In genomic region chr3:13019243-13019701, GRCh38 we compare ENCODE assay signal across 9 cellular contexts. TPM values are rescaled to one million over a fixed set of nuclear protein-coding genes. Genes with fewer than 3 reads are reported as not detected.
A peak's percentile ranks its signal among the peaks of the same experiment; 100 is the strongest.
DNase-seq lines count a peak whose midpoint lies in the region; ATAC-seq, FAIRE-seq and TF ChIP-seq lines count a peak whose summit lies in the region.
"Had no signal": no experiment of that assay in that cellular context is flagged by ENCODE, and none has a peak within 500 bp of the region (broad histone marks: within the 10 kb centered on the region; RNA-seq: fewer than 3 reads in every experiment).

No MANE protein-coding gene starts in this region.

- H3K9ac ChIP-seq in IMR-90 (ENCODE audit: low read depth, low read length): no peak overlapping the region

- no peaks in the 10 kb centered on the region for H3K79me1 ChIP-seq in IMR-90 (ENCODE audit: low read depth in 1 of 2, low read length in 2 of 2)

- 0 out of 2 replicates have a peak overlapping the region, but pooled peaks have one; percentile 13 for H2BK20ac ChIP-seq in IMR-90 (ENCODE audit: low read depth, low read length)

- no peak overlapping the region for H3K14ac ChIP-seq in IMR-90 (replicated peaks; ENCODE audit: low read depth, low read length)

- H2AFZ ChIP-seq in IMR-90 (replicated peaks; ENCODE audit: low read length, poor library complexity): peak overlapping the region; percentile 77

- no peaks in the 10 kb centered on the region for H4K20me1 ChIP-seq in IMR-90 (ENCODE audit: insufficient read depth, low read length)

- no peak overlapping the region; the same call in 1 of the 2 replicates for H3K4ac ChIP-seq in IMR-90 (ENCODE audit: low read depth, low read length)

- H3K4me2 ChIP-seq in A549: no peak overlapping the region
- H3K4me2 ChIP-seq in IMR-90 (ENCODE audit: low read depth, low read length): peak overlapping the region; percentile 6

- H3K4me1 ChIP-seq in A549 (peaks cover 25% of the 10 kb centered on the region), IMR-90 (ENCODE audit: control insufficient read depth, insufficient read depth, low read length) (peaks cover 32% of the 10 kb centered on the region)
- H3K4me1 ChIP-seq in effector memory CD4-positive, alpha-beta T cell (ENCODE audit: control insufficient read depth, insufficient read depth, low read length, poor library complexity, severe bottlenecking): peaks cover 23% of the 10 kb centered on the region

- DNase-seq in A549 (ENCODE audit: low read depth in 1 of 2, low spot score in 1 of 2) (no peak), IMR-90 (peak; percentile 76), ecto neural progenitor cell (ENCODE audit: low spot score) (peak; percentile 87), medulla oblongata (ENCODE audit: extremely low spot score) (peak; percentile 45), endothelial cell (ENCODE audit: low spot score) (no peak)
- DNase-seq in effector memory CD4-positive, alpha-beta T cell: no peak
- DNase-seq in activated CD4-positive, alpha-beta T cell treated with anti-CD3 and anti-CD28 coated beads, Interleukin-2, amount 50 U/mL, for 1 hour: no peak

- no peak overlapping the region for H2AK5ac ChIP-seq in IMR-90 (ENCODE audit: low read depth, low read length)

- TF ChIP-seq POLR2A in A549 (IDR thresholded peaks at IDR 0.05; ENCODE audit: low read length) (no peak), IMR-90 (IDR thresholded peaks at IDR 0.05; ENCODE audit: low read depth, low read length) (no peak)

- peak overlapping the region; percentile 45; the same call in 1 of the 2 replicates for H3K18ac ChIP-seq in IMR-90 (ENCODE audit: low read depth, low read length)

- peaks cover 22% of the 10 kb centered on the region for H3K27me3 Mint-ChIP-seq in endothelial cell (ENCODE audit: unreplicated experiment)

- H3K4me3 ChIP-seq in A549: no peak overlapping the region
- no peak overlapping the region for H3K4me3 ChIP-seq in IMR-90 (ENCODE audit: insufficient read depth, low read depth, low read length)
- no peak overlapping the region for H3K4me3 ChIP-seq in effector memory CD4-positive, alpha-beta T cell (ENCODE audit: insufficient read depth, low read depth, low read length, poor library complexity, severe bottlenecking)

- ATAC-seq in A549: no peak
- peak; percentile 69 for ATAC-seq in IMR-90 (ENCODE audit: low read depth)
- ATAC-seq in GM19324 (IDR thresholded peaks at IDR 0.05; ENCODE audit: low FRiP score, unreplicated experiment): no peak

- no peak overlapping the region for H3K27ac Mint-ChIP-seq in endothelial cell (ENCODE audit: unreplicated experiment)

- no peak for TF ChIP-seq RAD21 in A549 (conservative IDR thresholded peaks at IDR 0.05 in 1 of 2, IDR thresholded peaks at IDR 0.05 in 1 of 2)
- TF ChIP-seq RAD21 in IMR-90 (IDR thresholded peaks at IDR 0.05; ENCODE audit: low read length): no peak

- CTCF ChIA-PET in A549 (lab: Yijun Ruan, JAX): interaction anchor here (1.2 to 1.4 kb wide), 3 partner anchors 12 to 24 kb away, joined by 5 read pairs; no protein-coding TSS in a partner anchor
- CTCF ChIA-PET in IMR-90 (lab: Yijun Ruan, JAX): no interaction called here

- H3K4me3 Mint-ChIP-seq in endothelial cell (ENCODE audit: unreplicated experiment): no peak overlapping the region

- TF ChIP-seq CTCF in A549 (IDR thresholded peaks at IDR 0.05) (no peak), IMR-90 (conservative IDR thresholded peaks at IDR 0.05; ENCODE audit: low read depth, low read length) (no peak), endothelial cell (IDR thresholded peaks at IDR 0.05; ENCODE audit: unreplicated experiment) (no peak)

- H2AK9ac ChIP-seq in IMR-90 (replicated peaks; ENCODE audit: low read depth, low read length, poor library complexity): peak overlapping the region; percentile 4

- POLR2A ChIA-PET in A549 (lab: Yijun Ruan, JAX) (no interaction called here), IMR-90 (lab: Charles Lee; ENCODE audit: unreplicated experiment) (no interaction called here)

- no TSS peak for BruUV-seq in IMR-90 (replicated peaks; lab: Mats Ljungman, UMichigan)

- H4K91ac ChIP-seq in IMR-90 (ENCODE audit: insufficient read depth, low read depth, low read length): no peak overlapping the region

- no peaks in the 10 kb centered on the region for H3K27me3 ChIP-seq in IMR-90 (ENCODE audit: control insufficient read depth, insufficient read depth, low read length)
- no peaks in the 10 kb centered on the region for H3K27me3 ChIP-seq in effector memory CD4-positive, alpha-beta T cell (replicated peaks; ENCODE audit: control insufficient read depth, insufficient read depth, low read length, poor library complexity, severe bottlenecking)

- in situ Hi-C loops in IMR-90 (cut with MboI; ENCODE audit: low sequenced_read_pairs): no loop called here

- H3K4me1 Mint-ChIP-seq in endothelial cell (ENCODE audit: unreplicated experiment): peaks cover 17% of the 10 kb centered on the region

- no peak for FAIRE-seq in A549 (lab: Jason Lieb, UNC)
- FAIRE-seq: TTC549 had no signal

- no peak overlapping the region for H3K56ac ChIP-seq in IMR-90 (ENCODE audit: extremely low read depth, insufficient read depth, low read length)

- H3K27ac ChIP-seq in A549 (no peak overlapping the region), IMR-90 (ENCODE audit: insufficient read depth, low read length) (no peak overlapping the region)
- H3K27ac ChIP-seq in effector memory CD4-positive, alpha-beta T cell (ENCODE audit: insufficient read depth, low read length, poor library complexity, severe bottlenecking): no peak overlapping the region

- H3K23ac ChIP-seq in IMR-90 (ENCODE audit: low read depth, low read length): no peak overlapping the region

- H4K8ac ChIP-seq in IMR-90 (ENCODE audit: low read depth in 2 of 2, low read length in 2 of 2): 0 out of 4 replicates have a peak overlapping the region, but pooled peaks of 1 of the 2 experiments have one; percentile 19

- 91% methylated on average over 8 of the region's 18 CpGs for WGBS in A549 (ENCODE audit: missing lambda C conversion rate)
- 9% methylated on average over 12 of the region's 18 CpGs; no CpG with 5 or more reads in 1 of the 2 experiments for WGBS in IMR-90 (ENCODE audit: extremely low coverage in 2 of 2, insufficient read length in 1 of 2), 2 experiments

- peaks cover 14% of the 10 kb centered on the region for H3K36me3 Mint-ChIP-seq in endothelial cell (ENCODE audit: low read depth, unreplicated experiment)

- intact Hi-C loops in IMR-90 (cut with micrococcal nuclease): loop anchor here (2.0 kb wide), 1 partner anchor 22 kb away; no protein-coding TSS in a partner anchor

- H3K9me3 ChIP-seq in A549: no peaks in the 10 kb centered on the region
- H3K9me3 ChIP-seq in IMR-90 (ENCODE audit: control insufficient read depth, insufficient read depth, low read length): no peaks in the 10 kb centered on the region
- no peaks in the 10 kb centered on the region for H3K9me3 ChIP-seq in effector memory CD4-positive, alpha-beta T cell (ENCODE audit: control insufficient read depth, low read length)

- H3K9me1 ChIP-seq in IMR-90 (ENCODE audit: insufficient read depth, low read length): no peaks in the 10 kb centered on the region; the same call in 1 of the 2 replicates

- H2BK120ac ChIP-seq in IMR-90 (ENCODE audit: low read depth, low read length): peak overlapping the region; percentile 59

- no peak overlapping the region for H2BK15ac ChIP-seq in IMR-90 (ENCODE audit: low read depth, low read length)

- no peak overlapping the region for H2BK5ac ChIP-seq in IMR-90 (ENCODE audit: low read depth, low read length, poor library complexity, severe bottlenecking)

- TF ChIP-seq EP300 in A549 (IDR thresholded peaks at IDR 0.05): no peak

- peaks cover 3% of the 10 kb centered on the region for H3K9me3 Mint-ChIP-seq in endothelial cell (ENCODE audit: unreplicated experiment)

- H4K5ac ChIP-seq in IMR-90 (ENCODE audit: low read depth, low read length): peak overlapping the region; percentile 35; the same call in 1 of the 2 replicates

- no peaks in the 10 kb centered on the region for H3K36me3 ChIP-seq in IMR-90 (ENCODE audit: control insufficient read depth, insufficient read depth, low read length)
- no peaks in the 10 kb centered on the region for H3K36me3 ChIP-seq in effector memory CD4-positive, alpha-beta T cell (ENCODE audit: control insufficient read depth, insufficient read depth, low read length)

- dilution Hi-C loops in IMR-90 (cut with HindIII; ENCODE audit: low sequenced_read_pairs, unreplicated experiment): no loop called here

TF ChIP-seq in IMR-90, 13 proteins besides CTCF, POLR2A, EP300 and RAD21 (continues in another document):
- no peak for TF ChIP-seq SMC3 (IDR thresholded peaks at IDR 0.05; ENCODE audit: low read depth, low read length)
- TF ChIP-seq, protein P1, sequence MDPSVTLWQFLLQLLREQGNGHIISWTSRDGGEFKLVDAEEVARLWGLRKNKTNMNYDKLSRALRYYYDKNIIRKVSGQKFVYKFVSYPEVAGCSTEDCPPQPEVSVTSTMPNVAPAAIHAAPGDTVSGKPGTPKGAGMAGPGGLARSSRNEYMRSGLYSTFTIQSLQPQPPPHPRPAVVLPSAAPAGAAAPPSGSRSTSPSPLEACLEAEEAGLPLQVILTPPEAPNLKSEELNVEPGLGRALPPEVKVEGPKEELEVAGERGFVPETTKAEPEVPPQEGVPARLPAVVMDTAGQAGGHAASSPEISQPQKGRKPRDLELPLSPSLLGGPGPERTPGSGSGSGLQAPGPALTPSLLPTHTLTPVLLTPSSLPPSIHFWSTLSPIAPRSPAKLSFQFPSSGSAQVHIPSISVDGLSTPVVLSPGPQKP (IDR thresholded peaks at IDR 0.05; ENCODE audit: borderline replicate concordance, low read depth, low read length): no peak
- TF ChIP-seq RFX5 (IDR thresholded peaks at IDR 0.05; ENCODE audit: low read depth, low read length): no peak
- TF ChIP-seq BHLHE40 (IDR thresholded peaks at IDR 0.05; ENCODE audit: low read depth, low read length): no peak
- no peak for TF ChIP-seq CHD1 (IDR thresholded peaks at IDR 0.05; ENCODE audit: low read depth, low read length)
- TF ChIP-seq CEBPB (IDR thresholded peaks at IDR 0.05; ENCODE audit: low read depth, low read length): no peak
- no peak for TF ChIP-seq MAZ (IDR thresholded peaks at IDR 0.05; ENCODE audit: borderline replicate concordance, low read depth, low read length)
- TF ChIP-seq MXI1 (IDR thresholded peaks at IDR 0.05; ENCODE audit: borderline replicate concordance, low read depth, low read length): no peak
- TF ChIP-seq MAFK (IDR thresholded peaks at IDR 0.05; ENCODE audit: low read depth, low read length): peak; percentile 95

RNA-seq across cellular contexts. Expression of gene IQSEC1, which starts 54.0 kb away (rescaled TPM):
- polyA plus RNA-seq in A549 (2011; rRNA removed): 3.7 and 5.8 TPM in 2 replicates
- polyA plus RNA-seq in A549 (2012; cell fraction: cytosol; rRNA removed): 6.7 and 9.6 TPM in 2 replicates
- polyA plus RNA-seq in A549 (2012; cell fraction: nucleus; rRNA removed): 17.5 and 17.8 TPM in 2 replicates
- polyA plus RNA-seq in A549 (2017; fragmentation: RNase III; extraction: RNeasy Plus Mini Kit Qiagen cat#74134 plus additional on column Dnase treatment): 10.2 to 10.7 TPM (median 10.5 TPM) in 3 replicates
- 7.4 and 9.4 TPM in 2 replicates for polyA minus RNA-seq in A549 (2011; rRNA and poly(A)+ RNA removed)
- total RNA-seq in IMR-90 (2012; rRNA removed): 5.9 and 6.4 TPM in 2 replicates
- 11.6 and 11.9 TPM in 2 replicates for polyA plus RNA-seq in IMR-90 (2012; rRNA removed)
- 7.4 and 10.4 TPM in 2 replicates for polyA plus RNA-seq in IMR-90 (2012; cell fraction: cytosol; rRNA removed)
- polyA plus RNA-seq in IMR-90 (2012; cell fraction: nucleus; rRNA removed; ENCODE audit: low replicate concordance): 32.9 and 36.9 TPM in 2 replicates
- 75.3 TPM for total RNA-seq in endothelial cell (ENCODE audit: unreplicated experiment)

Comparison
In these comparisons a context has a peak if more than half of its experiments do, and no peak if none do; other contexts are left out.
1. DNase-seq: peak in IMR-90 (single experiment), ecto neural progenitor cell (single experiment) and medulla oblongata (single experiment); none in A549 (0 of 2), effector memory CD4-positive, alpha-beta T cell (0 of 3), activated CD4-positive, alpha-beta T cell treated with anti-CD3 and anti-CD28 coated beads, Interleukin-2, amount 50 U/mL, for 1 hour (single experiment) and endothelial cell (single experiment).
2. RNA of gene IQSEC1, which starts 54.0 kb away (total RNA-seq): 75.3 TPM in endothelial cell (single experiment); 5.9 to 6.4 TPM in IMR-90; every median in the first group is over 10 times any median in the second.